17 cellular contexts compared by ENCODE assay signal in genomic region chr10:78258303-78259030, GRCh38.
DNase-seq lines count a peak whose midpoint lies in the region; ATAC-seq, FAIRE-seq and TF ChIP-seq lines count a peak whose summit lies in the region.
"Had no signal": no experiment of that assay in that cellular context is flagged by ENCODE, and none has a peak within 500 bp of the region (broad histone marks: within the 10 kb centered on the region; RNA-seq: fewer than 3 reads in every experiment).

No MANE protein-coding gene starts in this region.

- peak overlapping the region; percentile 99; the same call in 1 of the 2 replicates for H2BK20ac ChIP-seq in IMR-90 (ENCODE audit: low read depth, low read length)

- POLR2A ChIA-PET in IMR-90 (lab: Charles Lee; ENCODE audit: unreplicated experiment) = no interaction called here
- POLR2A ChIA-PET in endothelial cell of umbilical vein (lab: Charles Lee) = no interaction called here

- no peak for TF ChIP-seq RAD21 in IMR-90 (IDR thresholded peaks at IDR 0.05; ENCODE audit: low read length)

- H3K4me1 ChIP-seq in IMR-90 (ENCODE audit: control insufficient read depth, insufficient read depth, low read length) = peaks cover 22% of the 10 kb centered on the region
- peaks cover 16% of the 10 kb centered on the region for H3K4me1 ChIP-seq in endothelial cell of umbilical vein (ENCODE audit: control insufficient read depth, extremely low read depth, insufficient read depth, low read length)
- peaks cover 71 to 72% of the 10 kb centered on the region in 2 experiments for H3K4me1 ChIP-seq in neutrophil (ENCODE audit: control insufficient read depth in 1 of 2, insufficient read depth in 1 of 2, low read depth in 1 of 2, low read length in 1 of 2)
- H3K4me1 ChIP-seq in GM23248 (ENCODE audit: insufficient read depth) = peaks cover 40% of the 10 kb centered on the region
- H3K4me1 ChIP-seq: colonic mucosa had no signal

- no peak for ATAC-seq in IMR-90 (ENCODE audit: low read depth)
- no peak for ATAC-seq in HG03095 (IDR thresholded peaks at IDR 0.05; ENCODE audit: unreplicated experiment)
- no peak for ATAC-seq in HG02763 (IDR thresholded peaks at IDR 0.05; ENCODE audit: unreplicated experiment)
- ATAC-seq: activated CD8-positive, alpha-beta T cell treated with anti-CD3 and anti-CD28 coated beads for 36 hours had no signal

- no peak overlapping the region for H3K4me3 ChIP-seq in GM06990 (replicated peaks; ENCODE audit: low read depth, low read length)
- H3K4me3 ChIP-seq in IMR-90 (ENCODE audit: insufficient read depth, low read depth, low read length) = no peak overlapping the region
- no peak overlapping the region for H3K4me3 ChIP-seq in endothelial cell of umbilical vein (replicated peaks in 1 of 3; ENCODE audit: insufficient read depth in 1 of 3, low read depth in 1 of 3, low read length in 3 of 3)
- peak overlapping the region in 1 of 2 experiments; percentile 38 for H3K4me3 ChIP-seq in neutrophil (ENCODE audit: low read depth in 1 of 2, low read length in 1 of 2)
- H3K4me3 ChIP-seq in GM23248 = no peak overlapping the region
- H3K4me3 ChIP-seq: BLaER1 treated with 17β-estradiol and CSF1 and Interleukin-3, amounts not matched to agents 10 nM and 100 nM; colonic mucosa had no signal

- peak; percentile 42 for FAIRE-seq in endothelial cell of umbilical vein (lab: Jason Lieb, UNC)
- FAIRE-seq: G401.6 had no signal

- H3K27me3 ChIP-seq in GM06990 (replicated peaks; ENCODE audit: control insufficient read depth, insufficient read depth, low read length) (no peaks in the 10 kb centered on the region; the same call in 1 of the 2 replicates), IMR-90 (ENCODE audit: control insufficient read depth, insufficient read depth, low read length) (no peaks in the 10 kb centered on the region), endothelial cell of umbilical vein (ENCODE audit: control insufficient read depth in 2 of 2, insufficient read depth in 2 of 2, low read length in 2 of 2) (no peaks in the 10 kb centered on the region), neutrophil (no peaks in the 10 kb centered on the region), GM23248 (replicated peaks; ENCODE audit: insufficient read depth) (no peaks in the 10 kb centered on the region)
- H3K27me3 ChIP-seq: BLaER1 treated with 17β-estradiol and CSF1 and Interleukin-3, amounts not matched to agents 10 nM and 100 nM; colonic mucosa had no signal

- peak overlapping the region; percentile 39 for H2AK9ac ChIP-seq in IMR-90 (replicated peaks; ENCODE audit: low read depth, low read length, poor library complexity)

- CTCF ChIA-PET in IMR-90 (lab: Yijun Ruan, JAX) = no interaction called here
- CTCF ChIA-PET in endothelial cell of umbilical vein (lab: Charles Lee) = no interaction called here

- BruUV-seq in IMR-90 (replicated peaks; lab: Mats Ljungman, UMichigan) (no TSS peak), endothelial cell of umbilical vein (replicated peaks; lab: Mats Ljungman, UMichigan) (no TSS peak)

- H3K27ac ChIP-seq in IMR-90 (ENCODE audit: insufficient read depth, low read length) = no peak overlapping the region
- H3K27ac ChIP-seq in endothelial cell of umbilical vein (ENCODE audit: insufficient read depth, low read depth, low read length) = no peak overlapping the region
- peak overlapping the region; percentile 88 for H3K27ac ChIP-seq in neutrophil
- no peak overlapping the region for H3K27ac ChIP-seq in GM23248
- H3K27ac ChIP-seq: BLaER1 treated with 17β-estradiol and CSF1 and Interleukin-3, amounts not matched to agents 10 nM and 100 nM; colonic mucosa had no signal

- H3K4me2 ChIP-seq in IMR-90 (ENCODE audit: low read depth, low read length) (no peak overlapping the region), endothelial cell of umbilical vein (ENCODE audit: insufficient read depth, low read length) (no peak overlapping the region), GM23248 (ENCODE audit: unreplicated experiment) (no peak overlapping the region)

- no peak overlapping the region for H3K18ac ChIP-seq in IMR-90 (ENCODE audit: low read depth, low read length)

- peaks cover 30% of the 10 kb centered on the region for H3K9me1 ChIP-seq in IMR-90 (ENCODE audit: insufficient read depth, low read length)
- H3K9me1 ChIP-seq in endothelial cell of umbilical vein (replicated peaks; ENCODE audit: control insufficient read depth, extremely low read depth, insufficient read depth, low read length) = no peaks in the 10 kb centered on the region

- peak overlapping the region; percentile 98 for H2BK120ac ChIP-seq in IMR-90 (ENCODE audit: low read depth, low read length)

- no peaks in the 10 kb centered on the region for H3K9me2 ChIP-seq in GM23248 (ENCODE audit: insufficient read depth)

- TF ChIP-seq CTCF in GM06990 (IDR thresholded peaks at IDR 0.05; ENCODE audit: insufficient read depth, low read length, poor library complexity, severe bottlenecking) (peak; percentile 26), IMR-90 (conservative IDR thresholded peaks at IDR 0.05; ENCODE audit: low read depth, low read length) (no peak), endothelial cell of umbilical vein (IDR thresholded peaks at IDR 0.05; ENCODE audit: extremely low read depth in 1 of 2, insufficient read depth in 1 of 2, low read depth in 1 of 2, low read length in 2 of 2) (no peak), neutrophil (IDR thresholded peaks at IDR 0.05) (no peak)

- H3K14ac ChIP-seq in IMR-90 (replicated peaks; ENCODE audit: low read depth, low read length) = peak overlapping the region; percentile 92; the same call in 1 of the 2 replicates

- no peak overlapping the region for H3K9ac ChIP-seq in IMR-90 (ENCODE audit: low read depth, low read length)
- H3K9ac ChIP-seq in endothelial cell of umbilical vein (replicated peaks; ENCODE audit: extremely low read depth, insufficient read depth, low read length) = no peak overlapping the region
- H3K9ac ChIP-seq in GM23248 = no peak overlapping the region
- H3K9ac ChIP-seq: BLaER1 treated with 17β-estradiol and CSF1 and Interleukin-3, amounts not matched to agents 10 nM and 100 nM had no signal

- H2AFZ ChIP-seq in IMR-90 (replicated peaks; ENCODE audit: low read length, poor library complexity) = no peak overlapping the region
- H2AFZ ChIP-seq in endothelial cell of umbilical vein (ENCODE audit: low read depth, low read length) = no peak overlapping the region
- H2AFZ ChIP-seq in GM23248 = no peak overlapping the region

- in situ Hi-C loops in IMR-90 (cut with MboI; ENCODE audit: low sequenced_read_pairs) (no loop called here), GM23248 (cut with MboI) (no loop called here)

- peak overlapping the region; percentile 98 for H4K91ac ChIP-seq in IMR-90 (ENCODE audit: insufficient read depth, low read depth, low read length)

- H2AK5ac ChIP-seq in IMR-90 (ENCODE audit: low read depth, low read length) = peak overlapping the region; percentile 70

- H2BK15ac ChIP-seq in IMR-90 (ENCODE audit: low read depth, low read length) = peak overlapping the region; percentile 56; the same call in 2 of the 3 replicates

- intact Hi-C loops in IMR-90 (cut with micrococcal nuclease) (no loop called here), endothelial cell of umbilical vein (cut with micrococcal nuclease) (no loop called here)

- H4K8ac ChIP-seq in IMR-90 (ENCODE audit: low read depth in 2 of 2, low read length in 2 of 2) = peak overlapping the region in 1 of 2 experiments; percentile 13; a peak in 1 of 4 replicates

- H3K36me3 ChIP-seq in GM06990 (ENCODE audit: control insufficient read depth, insufficient read depth, low read length) (no peaks in the 10 kb centered on the region), IMR-90 (ENCODE audit: control insufficient read depth, insufficient read depth, low read length) (no peaks in the 10 kb centered on the region), endothelial cell of umbilical vein (ENCODE audit: control insufficient read depth in 2 of 2, extremely low read depth in 1 of 2, insufficient read depth in 2 of 2, low read length in 2 of 2) (no peaks in the 10 kb centered on the region), neutrophil (no peaks in the 10 kb centered on the region), GM23248 (ENCODE audit: low read depth) (no peaks in the 10 kb centered on the region)
- H3K36me3 ChIP-seq: BLaER1 treated with 17β-estradiol and CSF1 and Interleukin-3, amounts not matched to agents 10 nM and 100 nM; colonic mucosa had no signal

- H4K20me1 ChIP-seq in IMR-90 (ENCODE audit: insufficient read depth, low read length) = no peaks in the 10 kb centered on the region
- H4K20me1 ChIP-seq in endothelial cell of umbilical vein (replicated peaks; ENCODE audit: control insufficient read depth, extremely low read depth, insufficient read depth, low read length) = no peaks in the 10 kb centered on the region
- H4K20me1 ChIP-seq in GM23248 (ENCODE audit: insufficient read depth) = no peaks in the 10 kb centered on the region
- H4K20me1 ChIP-seq: BLaER1 treated with 17β-estradiol and CSF1 and Interleukin-3, amounts not matched to agents 10 nM and 100 nM had no signal

- DNase-seq in GM06990 (ENCODE audit: extremely low read depth, insufficient read length) (no peak), IMR-90 (no peak), endothelial cell of umbilical vein (ENCODE audit: low read depth, low spot score) (no peak), NCI-H2196 treated with DMSO at 0.1 percent for 48 hours (lab: John Stamatoyannopoulos, UW; ENCODE audit: unreplicated experiment) (no peak), GM23248 (no peak)
- DNase-seq: activated CD8-positive, alpha-beta T cell treated with anti-CD3 and anti-CD28 coated beads for 36 hours; amygdala; colonic mucosa; KBM-7; NCI-H1105 treated with DMSO at 0.1 percent for 48 hours; NCI-H446 treated with DMSO at 0.1 percent for 48 hours; OCI-M1 had no signal

- H3K56ac ChIP-seq in IMR-90 (ENCODE audit: extremely low read depth, insufficient read depth, low read length) = no peak overlapping the region

- dilution Hi-C loops in IMR-90 (cut with HindIII; ENCODE audit: low sequenced_read_pairs, unreplicated experiment) (no loop called here), endothelial cell of umbilical vein (cut with MboI; ENCODE audit: extremely low pct_ligation_motif_present, low sequenced_read_pairs) (no loop called here)

- peak overlapping the region; percentile 50; the same call in 1 of the 2 replicates for H3K4ac ChIP-seq in IMR-90 (ENCODE audit: low read depth, low read length)

- H3K23ac ChIP-seq in IMR-90 (ENCODE audit: low read depth, low read length) = no peak overlapping the region

- no peak overlapping the region for H4K5ac ChIP-seq in IMR-90 (ENCODE audit: low read depth, low read length)

- H2BK5ac ChIP-seq in IMR-90 (ENCODE audit: low read depth, low read length, poor library complexity, severe bottlenecking) = peak overlapping the region; percentile 9

- no peaks in the 10 kb centered on the region for H3K79me2 ChIP-seq in endothelial cell of umbilical vein (ENCODE audit: control insufficient read depth, insufficient read depth, low read length)
- no peaks in the 10 kb centered on the region for H3K79me2 ChIP-seq in GM23248 (ENCODE audit: insufficient read depth)

- WGBS in IMR-90 (ENCODE audit: extremely low coverage in 2 of 2, insufficient read length in 1 of 2), 2 experiments = 100% methylated on average over 3 of the region's 5 CpGs; no CpG with 5 or more reads in 1 of the 2 experiments
- 98 to 99% methylated on average over 5 of the region's 5 CpGs for WGBS in GM23248 (ENCODE audit: low coverage in 1 of 2, low lambda C conversion rate in 2 of 2, missing lambda C conversion rate in 2 of 2), 2 experiments

- peaks cover 16% of the 10 kb centered on the region for H3F3A ChIP-seq in GM23248 (ENCODE audit: insufficient read depth)

- H3K9me3 ChIP-seq in IMR-90 (ENCODE audit: control insufficient read depth, insufficient read depth, low read length) (no peaks in the 10 kb centered on the region), endothelial cell of umbilical vein (replicated peaks; ENCODE audit: control insufficient read depth, insufficient read depth, low read length) (no peaks in the 10 kb centered on the region), neutrophil (no peaks in the 10 kb centered on the region), GM23248 (ENCODE audit: low read depth) (no peaks in the 10 kb centered on the region)
- H3K9me3 ChIP-seq: colonic mucosa had no signal

- TF ChIP-seq POLR2A in IMR-90 (IDR thresholded peaks at IDR 0.05; ENCODE audit: low read depth, low read length) = no peak
- TF ChIP-seq POLR2A in endothelial cell of umbilical vein (IDR thresholded peaks at IDR 0.05; ENCODE audit: low read depth, low read length) = no peak

- peaks cover 0 to 20% of the 10 kb centered on the region in 2 experiments; a peak in 1 of 4 replicates for H3K79me1 ChIP-seq in IMR-90 (ENCODE audit: low read depth in 1 of 2, low read length in 2 of 2)
